8 cellular contexts compared by ENCODE assay signal in genomic region chr21:15730484-15731242, GRCh38. TPM values are rescaled to one million over a fixed set of nuclear protein-coding genes. Genes with fewer than 3 reads are reported as not detected.
DNase-seq lines count a peak whose midpoint lies in the region; ATAC-seq and TF ChIP-seq lines count a peak whose summit lies in the region.

No MANE protein-coding gene starts in this region.

- no peaks in the 10 kb centered on the region for H3K36me3 Mint-ChIP-seq in stimulated activated naive CD8-positive, alpha-beta T cell treated with anti-CD3 and anti-CD28 coated beads, Interleukin-15, Interleukin-2, amounts not matched to agents 100 ng/mL and 50 ng/mL, for 24 hours (ENCODE audit: low read depth)

- CTCF ChIA-PET in PC-9 (lab: Charles Lee), result no interaction called here

- peaks cover 53% of the 10 kb centered on the region for H3K4me1 Mint-ChIP-seq in stimulated activated naive CD8-positive, alpha-beta T cell treated with anti-CD3 and anti-CD28 coated beads, Interleukin-15, Interleukin-2, amounts not matched to agents 100 ng/mL and 50 ng/mL, for 24 hours (ENCODE audit: low read depth)

- peaks cover 3% of the 10 kb centered on the region for H3K27me3 Mint-ChIP-seq in stimulated activated naive CD8-positive, alpha-beta T cell treated with anti-CD3 and anti-CD28 coated beads, Interleukin-15, Interleukin-2, amounts not matched to agents 100 ng/mL and 50 ng/mL, for 24 hours

- H3K4me3 ChIP-seq in PC-9 (peak overlapping the region; percentile 79), dorsolateral prefrontal cortex (peak overlapping the region; percentile 59 to 95 (median 81)), muscle layer of duodenum (ENCODE audit: low read depth in 1 of 2, low read length in 2 of 2) (peak overlapping the region; percentile 82 to 90)

- H3K36me3 ChIP-seq in PC-9 (ENCODE audit: low read depth) (no peaks in the 10 kb centered on the region), muscle layer of duodenum (ENCODE audit: control insufficient read depth in 1 of 2, insufficient read depth in 2 of 2, low read length in 2 of 2) (no peaks in the 10 kb centered on the region)

- H3K4me1 ChIP-seq in PC-9 (replicated peaks; ENCODE audit: insufficient read depth) (peaks cover 16% of the 10 kb centered on the region; the same call in 1 of the 2 replicates), muscle layer of duodenum (ENCODE audit: control insufficient read depth in 1 of 2, insufficient read depth in 2 of 2, low read length in 2 of 2) (peaks cover 3 to 19% of the 10 kb centered on the region in 2 donors)

- H3K9me3 ChIP-seq in PC-9 (ENCODE audit: insufficient read depth, low read depth) (no peaks in the 10 kb centered on the region), muscle layer of duodenum (ENCODE audit: control insufficient read depth in 1 of 2, low read length in 2 of 2) (no peaks in the 10 kb centered on the region)

- H3K27ac ChIP-seq in PC-9 (peak overlapping the region; percentile 68), dorsolateral prefrontal cortex (peak overlapping the region; percentile 9 to 97 (median 92)), muscle layer of duodenum (ENCODE audit: low read length) (peak overlapping the region; percentile 90)

- peak overlapping the region; percentile 89 for H3K4me3 Mint-ChIP-seq in stimulated activated naive CD8-positive, alpha-beta T cell treated with anti-CD3 and anti-CD28 coated beads, Interleukin-15, Interleukin-2, amounts not matched to agents 100 ng/mL and 50 ng/mL, for 24 hours

- peak overlapping the region; percentile 79 for H3K27ac Mint-ChIP-seq in stimulated activated naive CD8-positive, alpha-beta T cell treated with anti-CD3 and anti-CD28 coated beads, Interleukin-15, Interleukin-2, amounts not matched to agents 100 ng/mL and 50 ng/mL, for 24 hours

- TF ChIP-seq CTCF in PC-9 (conservative IDR thresholded peaks at IDR 0.05), result no peak
- peak in 1 of 56 donors; percentile 3 for TF ChIP-seq CTCF in dorsolateral prefrontal cortex (IDR thresholded peaks at IDR 0.05 in 54 of 56, conservative IDR thresholded peaks at IDR 0.05 in 2 of 56; ENCODE audit: low read depth in 1 of 56, partially characterized antibody in 56 of 56)

- TSS peak; percentile 51 for BruUV-seq in PC-9 (replicated peaks; lab: Mats Ljungman, UMichigan)

- DNase-seq in stimulated activated naive CD8-positive, alpha-beta T cell treated with anti-CD3 and anti-CD28 coated beads, Interleukin-15, Interleukin-2, amounts not matched to agents 100 U/mL and 50 U/mL, for 24 hours, result no peak
- DNase-seq in PC-9, result peak in 1 of 2 experiments; percentile 1
- DNase-seq in dorsolateral prefrontal cortex, result peak in 2 of 10 donors; percentile 15 to 47
- DNase-seq in GOT3 (lab: John Stamatoyannopoulos, UW), result no peak
- DNase-seq in NK-92 (lab: John Stamatoyannopoulos, UW; ENCODE audit: unreplicated experiment), result no peak

- no peaks in the 10 kb centered on the region for H4K20me1 ChIP-seq in PC-9 (ENCODE audit: insufficient read depth)

- peaks cover 3% of the 10 kb centered on the region; the same call in 1 of the 2 replicates for H3F3A ChIP-seq in PC-9 (ENCODE audit: insufficient read depth, low read depth)

- H2AFZ ChIP-seq in PC-9, result no peak overlapping the region

- POLR2A ChIA-PET in PC-9 (lab: Charles Lee; ENCODE audit: unreplicated experiment), result interaction anchor here (0.6 kb wide), 1 partner anchor 850 kb away, joined by 3 read pairs; no protein-coding TSS in a partner anchor

- ATAC-seq in stimulated activated naive CD8-positive, alpha-beta T cell treated with anti-CD3 and anti-CD28 coated beads, Interleukin-15, Interleukin-2, amounts not matched to agents 100 U/mL and 50 U/mL, for 24 hours, result no peak
- no peak for ATAC-seq in GM19023 (IDR thresholded peaks at IDR 0.05; ENCODE audit: unreplicated experiment)

- H3K4me2 ChIP-seq in PC-9, result peak overlapping the region; percentile 91

- no peaks in the 10 kb centered on the region for H3K9me3 Mint-ChIP-seq in stimulated activated naive CD8-positive, alpha-beta T cell treated with anti-CD3 and anti-CD28 coated beads, Interleukin-15, Interleukin-2, amounts not matched to agents 100 ng/mL and 50 ng/mL, for 24 hours

- intact Hi-C loops in PC-9 (cut with micrococcal nuclease; ENCODE audit: unreplicated experiment), result loop anchor here (1.0 to 5.0 kb wide), 3 partner anchors 63 to 128 kb away; no protein-coding TSS in a partner anchor
- intact Hi-C loops in dorsolateral prefrontal cortex (cut with DNase I), result loop anchor here in 1 of 2 donors (5.0 kb wide), 1 partner anchor 342 kb away; no protein-coding TSS in a partner anchor

- no peaks in the 10 kb centered on the region for H3K9me2 ChIP-seq in PC-9 (ENCODE audit: insufficient read depth)

- H3K79me2 ChIP-seq in PC-9 (ENCODE audit: low read depth), result peaks cover 54% of the 10 kb centered on the region

- H3K27me3 ChIP-seq in PC-9 (ENCODE audit: insufficient read depth, low read depth) (no peaks in the 10 kb centered on the region), dorsolateral prefrontal cortex (no peaks in the 10 kb centered on the region), muscle layer of duodenum (ENCODE audit: low read depth, low read length) (no peaks in the 10 kb centered on the region)

RNA-seq across cellular contexts. Expression of gene USP25, which starts 0.9 kb away (rescaled TPM):
- 26.0 and 30.9 TPM in 2 replicates for total RNA-seq in PC-9 (2021)
- 10 to 100 TPM; 29.2 to 77.2 (median 56.4) TPM for total RNA-seq in dorsolateral prefrontal cortex
